1 cellular context compared by ENCODE assay signal in genomic region chr15:65055201-65055870, GRCh38.
TF ChIP-seq lines count a peak whose summit lies in the region.

No MANE protein-coding gene starts in this region.

TF ChIP-seq in HepG2, 621 proteins besides CTCF, POLR2A, EP300 and RAD21:
- TF ChIP-seq FOSL2 (CRISPR knock-in tag; IDR thresholded peaks at IDR 0.05): peak; percentile 31
- TF ChIP-seq ZNF34 (CRISPR knock-in tag; IDR thresholded peaks at IDR 0.05; ENCODE audit: borderline replicate concordance): 0 out of 2 replicates have a peak, but pooled peaks have one; percentile 12
- TF ChIP-seq MEIS1 (CRISPR knock-in tag; IDR thresholded peaks at IDR 0.05; ENCODE audit: borderline replicate concordance): no peak
- 0 out of 2 replicates have a peak, but pooled peaks have one; percentile 5 for TF ChIP-seq ZNF547 (CRISPR knock-in tag; IDR thresholded peaks at IDR 0.05)
- TF ChIP-seq GATAD2A (CRISPR knock-in tag; IDR thresholded peaks at IDR 0.05): peak; percentile 54; the same call in 1 of the 2 replicates
- TF ChIP-seq ZMYM3 (CRISPR knock-in tag; IDR thresholded peaks at IDR 0.05): peak; percentile 41; the same call in 1 of the 2 replicates
- no peak for TF ChIP-seq ZFP91 (CRISPR knock-in tag; IDR thresholded peaks at IDR 0.05; ENCODE audit: borderline replicate concordance)
- 0 out of 2 replicates have a peak, but pooled peaks have one; percentile 8 for TF ChIP-seq ZNF576 (CRISPR knock-in tag; IDR thresholded peaks at IDR 0.05)
- TF ChIP-seq SOX6 (IDR thresholded peaks at IDR 0.05): no peak
- no peak for TF ChIP-seq SOX6 (CRISPR knock-in tag; IDR thresholded peaks at IDR 0.05)
- 0 out of 2 replicates have a peak, but pooled peaks have one; percentile 1 for TF ChIP-seq ZNF761 (CRISPR knock-in tag; conservative IDR thresholded peaks at IDR 0.05)
- TF ChIP-seq HMG20B (CRISPR knock-in tag; conservative IDR thresholded peaks at IDR 0.05): no peak
- no peak for TF ChIP-seq TCF7L2 (IDR thresholded peaks at IDR 0.05; ENCODE audit: low read depth, low read length)
- no peak for TF ChIP-seq ZNF784 (CRISPR knock-in tag; IDR thresholded peaks at IDR 0.05; ENCODE audit: borderline replicate concordance)
- TF ChIP-seq TFDP1 (CRISPR knock-in tag; IDR thresholded peaks at IDR 0.05; ENCODE audit: borderline replicate concordance): peak; percentile 50; the same call in 1 of the 2 replicates
- 0 out of 2 replicates have a peak, but pooled peaks have one; percentile 12 for TF ChIP-seq PATZ1 (CRISPR knock-in tag; IDR thresholded peaks at IDR 0.05)
- TF ChIP-seq THRA (CRISPR knock-in tag; IDR thresholded peaks at IDR 0.05; ENCODE audit: borderline replicate concordance): peak; percentile 25; the same call in 1 of the 2 replicates
- TF ChIP-seq HNF4A (CRISPR knock-in tag; IDR thresholded peaks at IDR 0.05): peak; percentile 24; the same call in 1 of the 2 replicates
- peak; percentile 99 for TF ChIP-seq ZSCAN21 (CRISPR knock-in tag; IDR thresholded peaks at IDR 0.05; ENCODE audit: borderline replicate concordance)
- TF ChIP-seq ZNF225 (CRISPR knock-in tag; IDR thresholded peaks at IDR 0.05): no peak
- 0 out of 2 replicates have a peak, but pooled peaks have one; percentile 23 for TF ChIP-seq ZBTB2 (CRISPR knock-in tag; IDR thresholded peaks at IDR 0.05; ENCODE audit: low read depth)
- TF ChIP-seq ZNF414 (CRISPR knock-in tag; IDR thresholded peaks at IDR 0.05): no peak
- TF ChIP-seq ZNF768 (CRISPR knock-in tag; IDR thresholded peaks at IDR 0.05): peak; percentile 52; the same call in 1 of the 2 replicates
- TF ChIP-seq HDAC2 (CRISPR knock-in tag; IDR thresholded peaks at IDR 0.05): 0 out of 2 replicates have a peak, but pooled peaks have one; percentile 33
- no peak for TF ChIP-seq ZNF292 (CRISPR knock-in tag; IDR thresholded peaks at IDR 0.05; ENCODE audit: borderline replicate concordance, low read depth)
- no peak for TF ChIP-seq ZNF12 (CRISPR knock-in tag; IDR thresholded peaks at IDR 0.05)
- no peak for TF ChIP-seq ZNF331 (CRISPR knock-in tag; IDR thresholded peaks at IDR 0.05)
- TF ChIP-seq TBX3 (IDR thresholded peaks at IDR 0.05; ENCODE audit: borderline replicate concordance): no peak
- peak; percentile 27; the same call in 1 of the 2 replicates for TF ChIP-seq SALL1 (CRISPR knock-in tag; IDR thresholded peaks at IDR 0.05)
- TF ChIP-seq ZFAT (CRISPR knock-in tag; conservative IDR thresholded peaks at IDR 0.05): no peak
- TF ChIP-seq HIC2 (CRISPR knock-in tag; IDR thresholded peaks at IDR 0.05; ENCODE audit: low read depth): 0 out of 2 replicates have a peak, but pooled peaks have one; percentile 50
- peak; percentile 60; the same call in 1 of the 2 replicates for TF ChIP-seq KDM1A (CRISPR knock-in tag; IDR thresholded peaks at IDR 0.05)
- TF ChIP-seq CBFB (CRISPR knock-in tag; IDR thresholded peaks at IDR 0.05): no peak
- no peak for TF ChIP-seq ZNF207 (IDR thresholded peaks at IDR 0.05; ENCODE audit: borderline replicate concordance)
- peak; percentile 92 for TF ChIP-seq ZNF629 (CRISPR knock-in tag; conservative IDR thresholded peaks at IDR 0.05)
- TF ChIP-seq CEBPG (CRISPR knock-in tag; IDR thresholded peaks at IDR 0.05): peak; percentile 45; the same call in 1 of the 2 replicates
- no peak for TF ChIP-seq NFE2 (CRISPR knock-in tag; IDR thresholded peaks at IDR 0.05)
- no peak for TF ChIP-seq KDM6A (CRISPR knock-in tag; IDR thresholded peaks at IDR 0.05; ENCODE audit: low read depth)
TF ChIP-seq in HepG2: peak in this region for 20.
